16 cellular contexts compared by ENCODE assay signal in genomic region chr3:79937567-79937966, GRCh38.
DNase-seq lines count a peak whose midpoint lies in the region; ATAC-seq, FAIRE-seq and TF ChIP-seq lines count a peak whose summit lies in the region.
"Had no signal": no experiment of that assay in that cellular context is flagged by ENCODE, and none has a peak within 500 bp of the region (broad histone marks: within the 10 kb centered on the region; RNA-seq: fewer than 3 reads in every experiment).

No MANE protein-coding gene starts in this region.

- TF ChIP-seq POLR2A in body of pancreas (IDR thresholded peaks at IDR 0.05), result no peak
- no peak for TF ChIP-seq POLR2A in gastrocnemius medialis (IDR thresholded peaks at IDR 0.05)
- no peak for TF ChIP-seq POLR2A in esophagus squamous epithelium (IDR thresholded peaks at IDR 0.05)

- peak overlapping the region; percentile 21 for H3K4me3 Mint-ChIP-seq in type B pancreatic cell
- H3K4me3 Mint-ChIP-seq: natural killer cell had no signal

- H3K27me3 Mint-ChIP-seq in type B pancreatic cell, result no peaks in the 10 kb centered on the region

- no peaks in the 10 kb centered on the region for H4K20me1 ChIP-seq in keratinocyte (ENCODE audit: control insufficient read depth, extremely low read depth, insufficient read depth, low read length)

- no peaks in the 10 kb centered on the region for H3K27me3 ChIP-seq in body of pancreas
- no peaks in the 10 kb centered on the region for H3K27me3 ChIP-seq in keratinocyte (ENCODE audit: control insufficient read depth, extremely low read depth, insufficient read depth, low read length)
- H3K27me3 ChIP-seq in gastrocnemius medialis, result no peaks in the 10 kb centered on the region
- H3K27me3 ChIP-seq in esophagus squamous epithelium, result no peaks in the 10 kb centered on the region
- H3K27me3 ChIP-seq: Peyer's patch had no signal

- H3K9me3 Mint-ChIP-seq in type B pancreatic cell, result peaks cover 4% of the 10 kb centered on the region

- H3K27ac Mint-ChIP-seq in type B pancreatic cell, result peak overlapping the region; percentile 89
- H3K27ac Mint-ChIP-seq: natural killer cell had no signal

- 25 to 44% methylated on average over 1 of the region's 1 CpG for WGBS in body of pancreas, 2 donors
- 38 to 64% methylated on average over 1 of the region's 1 CpG for WGBS in esophagus squamous epithelium, 2 donors

- H3K4me2 ChIP-seq in keratinocyte (ENCODE audit: control insufficient read depth, extremely low read depth, insufficient read depth, low read depth, low read length), result peak overlapping the region; percentile 32

- H3K9me3 ChIP-seq in body of pancreas, result no peaks in the 10 kb centered on the region
- no peaks in the 10 kb centered on the region for H3K9me3 ChIP-seq in keratinocyte (ENCODE audit: control insufficient read depth, low read depth, low read length)
- H3K9me3 ChIP-seq in gastrocnemius medialis, result no peaks in the 10 kb centered on the region
- no peaks in the 10 kb centered on the region for H3K9me3 ChIP-seq in esophagus squamous epithelium
- H3K9me3 ChIP-seq: Peyer's patch had no signal

- no peak overlapping the region for H3K27ac ChIP-seq in body of pancreas
- H3K27ac ChIP-seq in keratinocyte (ENCODE audit: control insufficient read depth, insufficient read depth, low read length), result peak overlapping the region; percentile 26
- H3K27ac ChIP-seq in gastrocnemius medialis, result no peak overlapping the region
- H3K27ac ChIP-seq in esophagus squamous epithelium, result no peak overlapping the region
- H3K27ac ChIP-seq: Peyer's patch, VCaP had no signal

- intact Hi-C loops in body of pancreas (cut with DNase I), result no loop called here
- intact Hi-C loops in gastrocnemius medialis (cut with DNase I; ENCODE audit: low total_unique reads), result no loop called here
- intact Hi-C loops in esophagus squamous epithelium (cut with DNase I), result no loop called here

- H3K4me1 ChIP-seq in body of pancreas (no peaks in the 10 kb centered on the region), keratinocyte (ENCODE audit: control insufficient read depth, extremely low read depth, insufficient read depth, low read length) (peaks cover 8% of the 10 kb centered on the region), gastrocnemius medialis (no peaks in the 10 kb centered on the region), esophagus squamous epithelium (no peaks in the 10 kb centered on the region)
- H3K4me1 ChIP-seq: Peyer's patch had no signal

- peak; percentile 44 for FAIRE-seq in keratinocyte (lab: Jason Lieb, UNC)

- no peak overlapping the region for H3K9ac ChIP-seq in keratinocyte (ENCODE audit: control insufficient read depth, extremely low read depth, insufficient read depth, low read length)

- no peaks in the 10 kb centered on the region for H3K36me3 Mint-ChIP-seq in type B pancreatic cell

- H3K4me1 Mint-ChIP-seq in type B pancreatic cell (ENCODE audit: unreplicated experiment), result peaks cover 18% of the 10 kb centered on the region
- H3K4me1 Mint-ChIP-seq: natural killer cell had no signal

- peak overlapping the region; percentile 82 for H2AFZ ChIP-seq in keratinocyte (ENCODE audit: control insufficient read depth, low read length)

- ATAC-seq in body of pancreas (peak; percentile 42), gastrocnemius medialis (no peak)
- ATAC-seq: natural killer cell had no signal

- no peaks in the 10 kb centered on the region for H3K79me2 ChIP-seq in keratinocyte (ENCODE audit: control insufficient read depth, insufficient read depth, low read length)

- no peak overlapping the region for H3K4me3 ChIP-seq in body of pancreas
- H3K4me3 ChIP-seq in keratinocyte (ENCODE audit: control insufficient read depth in 2 of 3, extremely low read depth in 1 of 3, insufficient read depth in 2 of 3, low read depth in 1 of 3, low read length in 3 of 3), result no peak overlapping the region
- no peak overlapping the region for H3K4me3 ChIP-seq in gastrocnemius medialis
- H3K4me3 ChIP-seq in esophagus squamous epithelium, result no peak overlapping the region
- H3K4me3 ChIP-seq: Peyer's patch had no signal

- no peaks in the 10 kb centered on the region for H3K9me1 ChIP-seq in keratinocyte (ENCODE audit: control insufficient read depth, extremely low read depth, insufficient read depth, low read length)

- dilution Hi-C loops in keratinocyte (cut with MboI; ENCODE audit: extremely low pct_ligation_motif_present, low sequenced_read_pairs), result no loop called here

- in situ Hi-C loops in gastrocnemius medialis (cut with MboI; ENCODE audit: low sequenced_read_pairs in 4 of 4), result no loop called here

- H3K36me3 ChIP-seq in body of pancreas (replicated peaks in 1 of 2; ENCODE audit: insufficient read depth in 1 of 2, low read depth in 2 of 2), result no peaks in the 10 kb centered on the region
- no peaks in the 10 kb centered on the region for H3K36me3 ChIP-seq in keratinocyte (ENCODE audit: control insufficient read depth in 2 of 2, extremely low read depth in 1 of 2, insufficient read depth in 2 of 2, low read length in 2 of 2)
- no peaks in the 10 kb centered on the region for H3K36me3 ChIP-seq in gastrocnemius medialis
- no peaks in the 10 kb centered on the region for H3K36me3 ChIP-seq in esophagus squamous epithelium
- H3K36me3 ChIP-seq: Peyer's patch had no signal

- no peak for TF ChIP-seq CTCF in body of pancreas (IDR thresholded peaks at IDR 0.05)
- TF ChIP-seq CTCF in keratinocyte (optimal IDR thresholded peaks at IDR 0.05 in 1 of 3, IDR thresholded peaks at IDR 0.05 in 1 of 3, conservative IDR thresholded peaks at IDR 0.05 in 1 of 3; ENCODE audit: extremely low read depth in 1 of 3, insufficient read depth in 2 of 3, low read length in 3 of 3), result no peak
- TF ChIP-seq CTCF in type B pancreatic cell (conservative IDR thresholded peaks at IDR 0.05), result no peak
- TF ChIP-seq CTCF in gastrocnemius medialis (IDR thresholded peaks at IDR 0.05 in 4 of 5, conservative IDR thresholded peaks at IDR 0.05 in 1 of 5), result no peak
- no peak for TF ChIP-seq CTCF in esophagus squamous epithelium (IDR thresholded peaks at IDR 0.05)

- DNase-seq in HuH-7 (ENCODE audit: low spot score) (peak; percentile 35), body of pancreas (no peak), keratinocyte (ENCODE audit: low read depth, low spot score) (peak; percentile 42), type B pancreatic cell (ENCODE audit: extremely low spot score, unreplicated experiment) (no peak), gastrocnemius medialis (no peak), esophagus squamous epithelium (lab: John Stamatoyannopoulos, UW) (no peak)
- DNase-seq in activated CD4-positive, alpha-beta T cell treated with anti-CD3 and anti-CD28 coated beads for 4 hours, result no peak
- DNase-seq: dermis blood vessel endothelial cell, hippocampal formation, natural killer cell, NCI-H187, NCI-H526 treated with DMSO at 0.1 percent for 48 hours, Peyer's patch, retina, SW 1271 had no signal

Comparison
In these comparisons a context has a peak if more than half of its experiments do, and no peak if none do; other contexts are left out.
1. DNase-seq: peak in HuH-7 (single experiment) and keratinocyte (single experiment); none in body of pancreas (0 of 4), type B pancreatic cell (single experiment), activated CD4-positive, alpha-beta T cell treated with anti-CD3 and anti-CD28 coated beads for 4 hours (0 of 2), gastrocnemius medialis (0 of 2) and esophagus squamous epithelium (single experiment).